ENCODE assay signal across 1 cellular context in the genomic region with DNA sequence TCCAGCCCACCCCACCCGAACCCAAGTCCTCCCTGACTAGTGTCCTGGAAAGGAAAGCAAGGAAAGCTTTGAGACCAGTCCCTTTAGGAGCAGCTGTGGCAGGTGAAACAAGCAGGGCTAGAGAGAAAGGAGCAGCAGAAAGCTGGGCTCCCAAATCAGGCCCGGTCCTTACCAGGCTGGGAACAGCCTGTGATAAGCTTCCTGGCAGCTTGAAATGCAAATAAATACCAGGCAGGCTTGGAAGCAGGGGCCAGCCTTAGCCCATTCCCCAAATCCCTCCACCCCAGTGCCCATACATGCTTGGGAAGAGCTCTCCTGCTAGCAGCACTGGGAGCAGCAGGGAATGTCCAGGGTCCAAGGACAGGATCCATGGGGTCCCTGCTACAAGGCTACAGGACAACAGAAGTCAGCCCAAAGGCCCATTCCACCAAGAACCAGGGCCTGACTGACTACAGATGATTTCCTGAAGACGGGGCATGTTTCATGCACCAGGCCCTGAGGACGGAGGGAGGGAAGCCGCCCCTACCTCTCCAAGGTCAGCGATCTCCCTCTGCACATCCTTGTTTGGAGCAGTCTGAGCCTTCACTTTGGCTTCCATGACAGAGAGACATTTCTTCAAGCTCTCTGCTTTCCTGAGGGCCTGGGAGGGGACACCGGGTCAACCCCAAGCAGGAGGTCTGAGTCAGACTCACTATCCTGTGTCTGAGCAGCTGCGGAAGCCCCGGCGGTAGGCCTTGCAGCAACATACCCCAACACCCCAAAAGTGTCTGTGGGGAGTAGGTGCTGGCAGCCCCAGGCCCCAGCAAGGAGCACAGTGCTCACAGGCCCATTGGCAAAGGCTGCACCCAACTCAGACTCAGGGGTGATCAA.
A peak's percentile ranks its signal among the peaks of the same experiment; 100 is the strongest.
TF ChIP-seq lines count a peak whose summit lies in the region.

No MANE protein-coding gene starts in this region.

TF ChIP-seq in HEK293, 187 proteins besides CTCF, POLR2A, EP300 and RAD21:
- TF ChIP-seq SP3 (tag by site-specific recombination; IDR thresholded peaks at IDR 0.05) (no peak), ZEB2 (tag by site-specific recombination; IDR thresholded peaks at IDR 0.05) (no peak), GLIS1 (tag by site-specific recombination; IDR thresholded peaks at IDR 0.05) (peak; percentile 27; the same call in 1 of the 2 replicates), ZBTB48 (tag by site-specific recombination; IDR thresholded peaks at IDR 0.05) (no peak), ZNF580 (tag by site-specific recombination; IDR thresholded peaks at IDR 0.05) (no peak), ZNF529 (tag by site-specific recombination; IDR thresholded peaks at IDR 0.05; ENCODE audit: insufficient replicate concordance) (no peak), ZNF175 (tag by site-specific recombination; IDR thresholded peaks at IDR 0.05) (no peak), ZNF639 (tag by site-specific recombination; IDR thresholded peaks at IDR 0.05) (no peak), ZNF112 (tag by site-specific recombination; IDR thresholded peaks at IDR 0.05) (no peak)
- TF ChIP-seq, protein P1, sequence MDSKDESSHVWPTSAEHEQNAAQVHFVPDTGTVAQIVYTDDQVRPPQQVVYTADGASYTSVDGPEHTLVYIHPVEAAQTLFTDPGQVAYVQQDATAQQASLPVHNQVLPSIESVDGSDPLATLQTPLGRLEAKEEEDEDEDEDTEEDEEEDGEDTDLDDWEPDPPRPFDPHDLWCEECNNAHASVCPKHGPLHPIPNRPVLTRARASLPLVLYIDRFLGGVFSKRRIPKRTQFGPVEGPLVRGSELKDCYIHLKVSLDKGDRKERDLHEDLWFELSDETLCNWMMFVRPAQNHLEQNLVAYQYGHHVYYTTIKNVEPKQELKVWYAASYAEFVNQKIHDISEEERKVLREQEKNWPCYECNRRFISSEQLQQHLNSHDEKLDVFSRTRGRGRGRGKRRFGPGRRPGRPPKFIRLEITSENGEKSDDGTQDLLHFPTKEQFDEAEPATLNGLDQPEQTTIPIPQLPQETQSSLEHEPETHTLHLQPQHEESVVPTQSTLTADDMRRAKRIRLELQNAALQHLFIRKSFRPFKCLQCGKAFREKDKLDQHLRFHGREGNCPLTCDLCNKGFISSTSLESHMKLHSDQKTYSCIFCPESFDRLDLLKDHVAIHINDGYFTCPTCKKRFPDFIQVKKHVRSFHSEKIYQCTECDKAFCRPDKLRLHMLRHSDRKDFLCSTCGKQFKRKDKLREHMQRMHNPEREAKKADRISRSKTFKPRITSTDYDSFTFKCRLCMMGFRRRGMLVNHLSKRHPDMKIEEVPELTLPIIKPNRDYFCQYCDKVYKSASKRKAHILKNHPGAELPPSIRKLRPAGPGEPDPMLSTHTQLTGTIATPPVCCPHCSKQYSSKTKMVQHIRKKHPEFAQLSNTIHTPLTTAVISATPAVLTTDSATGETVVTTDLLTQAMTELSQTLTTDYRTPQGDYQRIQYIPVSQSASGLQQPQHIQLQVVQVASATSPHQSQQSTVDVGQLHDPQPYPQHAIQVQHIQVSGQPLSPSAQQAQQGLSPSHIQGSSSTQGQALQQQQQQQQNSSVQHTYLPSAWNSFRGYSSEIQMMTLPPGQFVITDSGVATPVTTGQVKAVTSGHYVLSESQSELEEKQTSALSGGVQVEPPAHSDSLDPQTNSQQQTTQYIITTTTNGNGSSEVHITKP (tag by site-specific recombination; IDR thresholded peaks at IDR 0.05): peak; percentile 72
- TF ChIP-seq, protein P2, sequence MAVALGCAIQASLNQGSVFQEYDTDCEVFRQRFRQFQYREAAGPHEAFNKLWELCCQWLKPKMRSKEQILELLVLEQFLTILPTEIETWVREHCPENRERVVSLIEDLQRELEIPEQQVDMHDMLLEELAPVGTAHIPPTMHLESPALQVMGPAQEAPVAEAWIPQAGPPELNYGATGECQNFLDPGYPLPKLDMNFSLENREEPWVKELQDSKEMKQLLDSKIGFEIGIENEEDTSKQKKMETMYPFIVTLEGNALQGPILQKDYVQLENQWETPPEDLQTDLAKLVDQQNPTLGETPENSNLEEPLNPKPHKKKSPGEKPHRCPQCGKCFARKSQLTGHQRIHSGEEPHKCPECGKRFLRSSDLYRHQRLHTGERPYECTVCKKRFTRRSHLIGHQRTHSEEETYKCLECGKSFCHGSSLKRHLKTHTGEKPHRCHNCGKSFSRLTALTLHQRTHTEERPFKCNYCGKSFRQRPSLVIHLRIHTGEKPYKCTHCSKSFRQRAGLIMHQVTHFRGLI (tag by site-specific recombination; IDR thresholded peaks at IDR 0.05): no peak
TF ChIP-seq in HEK293: peak in this region for 2.
